8 cellular contexts compared by ENCODE assay signal in the genomic region with DNA sequence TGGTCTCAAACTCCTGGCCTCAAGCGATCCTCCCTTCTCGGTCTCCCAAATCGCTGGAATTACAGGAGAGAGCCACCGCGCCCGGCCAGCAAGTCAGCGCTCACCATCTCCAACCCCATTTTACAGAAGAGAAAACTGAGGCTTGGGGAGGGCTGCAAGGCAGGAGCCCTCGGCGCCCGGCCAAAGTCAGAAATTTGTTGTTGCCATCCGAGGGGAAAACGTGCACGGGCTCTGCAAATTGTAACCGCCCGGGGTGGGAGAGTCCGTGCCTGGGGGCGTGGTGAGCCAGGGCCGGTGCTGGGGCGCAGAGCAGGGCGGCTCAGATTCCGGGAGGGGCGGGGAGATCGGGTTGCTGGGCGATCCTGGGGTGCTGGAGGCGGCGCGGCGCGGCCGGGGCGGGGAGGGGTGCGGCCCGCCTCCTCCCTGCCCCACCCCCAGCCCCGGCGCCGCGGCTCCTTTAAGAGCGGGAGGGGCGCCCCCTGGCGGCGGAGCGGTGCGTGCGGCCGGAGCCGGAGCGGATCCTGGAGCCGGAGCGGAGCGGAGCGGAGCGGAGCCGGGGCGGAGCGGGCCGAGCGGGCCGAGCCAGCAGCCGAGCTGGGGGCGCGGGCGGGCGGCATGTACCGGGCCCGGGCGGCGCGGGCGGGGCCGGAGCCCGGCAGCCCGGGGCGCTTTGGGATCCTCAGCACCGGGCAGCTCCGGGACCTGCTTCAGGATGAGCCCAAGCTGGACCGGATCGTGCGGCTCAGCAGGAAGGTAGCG. TPM values are rescaled to one million over a fixed set of nuclear protein-coding genes. Genes with fewer than 3 reads are reported as not detected.
DNase-seq lines count a peak whose midpoint lies in the region; ATAC-seq and TF ChIP-seq lines count a peak whose summit lies in the region.

A gene with protein sequence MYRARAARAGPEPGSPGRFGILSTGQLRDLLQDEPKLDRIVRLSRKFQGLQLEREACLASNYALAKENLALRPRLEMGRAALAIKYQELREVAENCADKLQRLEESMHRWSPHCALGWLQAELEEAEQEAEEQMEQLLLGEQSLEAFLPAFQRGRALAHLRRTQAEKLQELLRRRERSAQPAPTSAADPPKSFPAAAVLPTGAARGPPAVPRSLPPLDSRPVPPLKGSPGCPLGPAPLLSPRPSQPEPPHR (plus strand): TSS at position 488 of the 759 bp plus-strand sequence. CDS start 128 bp downstream, at position 616.

- ATAC-seq in GM18867 (IDR thresholded peaks at IDR 0.05; ENCODE audit: unreplicated experiment) (peak; percentile 93), HG03135 (IDR thresholded peaks at IDR 0.05; ENCODE audit: unreplicated experiment) (peak; percentile 76), left lung (peak; percentile 98)

- H3K36me3 ChIP-seq in left lung, result no peaks in the 10 kb centered on the region

- H3K4me3 ChIP-seq in coronary artery (peak within 1 kb of the TSS; percentile 86), left lung (peak within 1 kb of the TSS; percentile 34 to 39)

- H3K27me3 ChIP-seq in left lung, result peaks cover 0 to 76% of the 10 kb centered on the region in 2 donors

- H3K27ac ChIP-seq in coronary artery (no peak within 1 kb of the TSS), left lung (no peak within 1 kb of the TSS)

- peaks cover 0 to 8% of the 10 kb centered on the region in 2 donors for H3K9me3 ChIP-seq in left lung

- peak; percentile 80 for TF ChIP-seq CTCF in coronary artery (IDR thresholded peaks at IDR 0.05)
- TF ChIP-seq CTCF in left lung (IDR thresholded peaks at IDR 0.05), result peak; percentile 59 to 87

- intact Hi-C loops in left lung (cut with DNase I), result no loop called here

- DNase-seq in AG08395 (ENCODE audit: low spot score), result peak; percentile 97
- DNase-seq in NCI-H345 (lab: John Stamatoyannopoulos, UW), result peak; percentile 92
- peak; percentile 93 for DNase-seq in activated CD4-positive, alpha-beta T cell treated with anti-CD3 and anti-CD28 coated beads for 4 hours
- DNase-seq in coronary artery (ENCODE audit: low spot score), result peak; percentile 87
- DNase-seq in left lung, result peak; percentile 92 to 99
- peak; percentile 95 to 96 for DNase-seq in stimulated activated CD4-positive, alpha-beta T cell treated with anti-CD3 and anti-CD28 coated beads, Interleukin-2, amount 100 ng/mL, for 24 hours

- H3K4me1 ChIP-seq in left lung, result peaks cover 0 to 23% of the 10 kb centered on the region in 2 donors

RNA-seq across cellular contexts. Expression of the gene that starts here (rescaled TPM):
- total RNA-seq in left lung, result 1 to 10 TPM in 1 of 2 donors, under 1 TPM in 1; 0.89 to 2.0 TPM
